In the genomic region with DNA sequence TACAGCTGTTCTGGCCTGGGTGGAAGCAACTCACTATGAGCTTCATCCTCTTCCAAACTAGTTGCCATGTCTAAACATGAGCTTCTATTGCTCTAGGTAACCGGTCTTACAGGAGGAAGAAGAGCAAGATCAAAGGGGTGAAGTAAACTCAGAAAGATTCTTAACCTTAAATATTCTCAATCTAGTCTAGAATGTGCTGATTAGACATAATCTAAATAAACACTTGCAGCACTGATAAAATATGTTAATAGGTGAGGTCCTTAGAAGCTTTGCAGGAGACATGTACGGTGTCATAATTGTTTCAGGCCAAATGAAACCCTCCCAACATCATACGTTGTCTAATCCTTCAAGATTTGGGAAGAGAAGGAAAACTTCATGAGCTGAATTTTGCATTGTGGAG, we compare ENCODE assay signal across 28 cellular contexts.
"Had no signal": no experiment of that assay in that cellular context is flagged by ENCODE, and none has a peak within 500 bp of the region (broad histone marks: within the 10 kb centered on the region; RNA-seq: fewer than 3 reads in every experiment).

No MANE protein-coding gene starts in this region.

- H3K4me1 ChIP-seq: neural progenitor cell, parathyroid adenoma, psoas muscle, spleen, suprapubic skin, testis, tibial artery, transverse colon, upper lobe of right lung, uterus had no signal

- DNase-seq: naive thymus-derived CD8-positive, alpha-beta T cell; occipital lobe; ovary; posterior cingulate gyrus; psoas muscle; spleen; stimulated activated CD4-positive, alpha-beta T cell treated with anti-CD3 and anti-CD28 coated beads, Interleukin-12 subunit alpha, Interleukin-12 subunit beta, amount 100 ng/mL, for 4 hours; stimulated activated CD4-positive, alpha-beta T cell treated with anti-CD3 and anti-CD28 coated beads, Interleukin-1b, Interleukin-23, amount 100 ng/mL, for 48 hours; stimulated activated CD4-positive, alpha-beta T cell treated with anti-CD3 and anti-CD28 coated beads, Interleukin-4, amount 100 ng/mL, for 1 hour; stimulated activated CD4-positive, alpha-beta T cell treated with anti-CD3 and anti-CD28 coated beads, Interleukin-4, amount 100 ng/mL, for 4 hours; stimulated activated CD8-positive, alpha-beta memory T cell treated with anti-CD3 and anti-CD28 coated beads, Interleukin-4, amount 100 ng/mL, for 48 hours; stimulated activated naive CD4-positive, alpha-beta T cell; stimulated activated naive CD8-positive, alpha-beta T cell treated with anti-CD3 and anti-CD28 coated beads, Interleukin-15, amount 100 ng/mL, for 72 hours; stimulated activated naive CD8-positive, alpha-beta T cell treated with anti-CD3 and anti-CD28 coated beads, Interleukin-15, Interleukin-2, amounts not matched to agents 100 U/mL and 50 U/mL, for 24 hours; substantia nigra; testis; tibial artery; transverse colon; upper lobe of right lung; uterus had no signal

- ATAC-seq: naive thymus-derived CD8-positive, alpha-beta T cell; psoas muscle; right cardiac atrium; sciatic nerve; stimulated activated memory B cell treated with anti-CD40 and anti-IgM and Interleukin-4, amounts not matched to agents 10 μg/mL and 1 μg/mL and 100 μg/mL, for 72 hours; stimulated activated naive CD8-positive, alpha-beta T cell treated with anti-CD3 and anti-CD28 coated beads, Interleukin-15, amount 100 ng/mL, for 72 hours; stimulated activated naive CD8-positive, alpha-beta T cell treated with anti-CD3 and anti-CD28 coated beads, Interleukin-15, Interleukin-2, amounts not matched to agents 100 U/mL and 50 U/mL, for 24 hours; upper lobe of right lung had no signal

- H2AFZ ChIP-seq: neural progenitor cell, parathyroid adenoma had no signal

- H3K36me3 ChIP-seq: neural progenitor cell, ovary, spleen, suprapubic skin, tibial artery, transverse colon, upper lobe of right lung, uterus had no signal

- H3K9ac ChIP-seq: neural progenitor cell, parathyroid adenoma had no signal

- H3K27ac ChIP-seq: neural progenitor cell, ovary, parathyroid adenoma, psoas muscle, skin epidermis, spleen, suprapubic skin, testis, tibial artery, transverse colon, upper lobe of right lung, uterus had no signal

- H3K9me3 ChIP-seq: ovary, psoas muscle, spleen, suprapubic skin, testis, tibial artery, transverse colon, upper lobe of right lung, uterus had no signal

- H3K27me3 ChIP-seq: neural progenitor cell, ovary, spleen, suprapubic skin, testis, tibial artery, transverse colon, upper lobe of right lung, uterus had no signal

- H3K79me2 ChIP-seq: parathyroid adenoma had no signal

- H3K4me2 ChIP-seq: neural progenitor cell, smooth muscle cell had no signal

- H3K4me3 ChIP-seq: neural progenitor cell, ovary, psoas muscle, skin epidermis, smooth muscle cell, spleen, suprapubic skin, testis, tibial artery, transverse colon, upper lobe of right lung, uterus had no signal
